In the genomic region with DNA sequence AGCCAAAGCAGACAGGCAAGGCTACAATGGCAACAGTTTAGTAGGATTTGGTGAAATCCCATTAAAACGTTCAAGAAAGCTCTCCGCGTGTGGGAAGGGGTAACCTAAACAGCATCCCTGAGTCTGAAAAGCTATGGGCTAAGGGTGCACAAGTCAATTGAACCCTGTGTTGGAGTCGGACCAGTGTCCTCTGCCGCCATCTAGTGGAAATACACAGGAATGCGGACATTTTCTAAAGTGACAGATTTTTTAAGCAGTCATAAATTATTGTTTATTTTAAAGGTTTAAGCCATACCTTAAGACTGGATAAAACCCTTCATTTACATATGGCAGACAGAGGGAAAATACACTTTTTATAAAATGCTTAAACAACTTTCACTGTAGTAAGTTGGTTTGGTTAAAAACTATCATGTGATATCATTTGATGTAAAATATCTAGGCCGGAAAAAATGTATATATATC, we compare ENCODE assay signal across 8 cellular contexts. TPM values are rescaled to one million over a fixed set of nuclear protein-coding genes. Genes with fewer than 3 reads are reported as not detected.
DNase-seq lines count a peak whose midpoint lies in the region; ATAC-seq, FAIRE-seq and TF ChIP-seq lines count a peak whose summit lies in the region.

No MANE protein-coding gene starts in this region.

- intact Hi-C loops in prostate gland (cut with DNase I): loop anchor here (5.0 kb wide), 2 partner anchors 103 to 368 kb away; no protein-coding TSS in a partner anchor

- DNase-seq in D721Med (ENCODE audit: insufficient read length, low spot score) (peak; percentile 41), HuH-7 (ENCODE audit: low spot score) (peak; percentile 71), RWPE1 (ENCODE audit: low spot score) (peak; percentile 60), germinal center (ENCODE audit: low spot score) (peak; percentile 63), prostate gland (ENCODE audit: low spot score) (peak; percentile 17)
- DNase-seq in activated effector memory CD4-positive, alpha-beta T cell treated with Interleukin-2 at 50 U/mL for 16 hours: peak; percentile 18

- no peak for TF ChIP-seq POLR2A in prostate gland (IDR thresholded peaks at IDR 0.05)

- H3K4me3 ChIP-seq in prostate gland: no peak overlapping the region

- WGBS in prostate gland: 12% methylated on average over 7 of the region's 7 CpGs

- TF ChIP-seq CTCF in D721Med (IDR thresholded peaks at IDR 0.05; ENCODE audit: insufficient read depth, missing control alignments): peak; percentile 77
- peak; percentile 86 for TF ChIP-seq CTCF in RWPE1 (conservative IDR thresholded peaks at IDR 0.05; ENCODE audit: low read depth)
- TF ChIP-seq CTCF in prostate gland (IDR thresholded peaks at IDR 0.05): peak; percentile 70 to 81 (median 74)

- FAIRE-seq in D721Med (lab: Jason Lieb, UNC): no peak

- no peak overlapping the region for H3K27ac ChIP-seq in RWPE1
- no peak overlapping the region for H3K27ac ChIP-seq in prostate gland

- no peaks in the 10 kb centered on the region for H3K4me1 ChIP-seq in prostate gland (replicated peaks)

- H3K27me3 ChIP-seq in prostate gland (replicated peaks; ENCODE audit: insufficient read depth): no peaks in the 10 kb centered on the region

- H3K36me3 ChIP-seq in prostate gland: no peaks in the 10 kb centered on the region

- ATAC-seq in HG03442 (IDR thresholded peaks at IDR 0.05; ENCODE audit: unreplicated experiment) (no peak), HG03095 (IDR thresholded peaks at IDR 0.05; ENCODE audit: unreplicated experiment) (no peak)

- CTCF ChIA-PET in RWPE1 (lab: Yijun Ruan, JAX): interaction anchor here (0.5 to 3.1 kb wide), 10 partner anchors 9 to 371 kb away, joined by 3 to 22 read pairs (median 4); no protein-coding TSS in a partner anchor

- POLR2A ChIA-PET in RWPE1 (lab: Yijun Ruan, JAX; ENCODE audit: low non-redundant PET): no interaction called here

- H3K9me3 ChIP-seq in prostate gland: no peaks in the 10 kb centered on the region

RNA-seq across cellular contexts. Expression of a gene that starts 26.5 kb away (rescaled TPM):
- total RNA-seq in prostate gland: 100 to 1,000 TPM; 145 to 189 TPM

Comparison
In these comparisons a context has a peak if more than half of its experiments do, and no peak if none do; other contexts are left out.
1. DNase-seq: peak in every context shown above with its lines; median percentile 71 in HuH-7; 63 in germinal center; 60 in RWPE1; 41 in D721Med; 18 in activated effector memory CD4-positive, alpha-beta T cell treated with Interleukin-2 at 50 U/mL for 16 hours; 17 in prostate gland.